16 cellular contexts compared by ENCODE assay signal in genomic region chr11:2108675-2109481, GRCh38. TPM values are rescaled to one million over a fixed set of nuclear protein-coding genes. Genes with fewer than 3 reads are reported as not detected.
A peak's percentile ranks its signal among the peaks of the same experiment; 100 is the strongest.
DNase-seq lines count a peak whose midpoint lies in the region; ATAC-seq, FAIRE-seq and TF ChIP-seq lines count a peak whose summit lies in the region.
"Had no signal": no experiment of that assay in that cellular context is flagged by ENCODE, and none has a peak within 500 bp of the region (broad histone marks: within the 10 kb centered on the region; RNA-seq: fewer than 3 reads in every experiment).

No MANE protein-coding gene starts in this region.

- no peak for FAIRE-seq in HepG2 (lab: Jason Lieb, UNC)
- FAIRE-seq: HTR-8/SVneo, K562 had no signal

- no peaks in the 10 kb centered on the region for H3K79me2 ChIP-seq in HepG2 (ENCODE audit: insufficient read depth, low read length)

- no peak overlapping the region for H3K9ac ChIP-seq in HepG2 (ENCODE audit: insufficient read depth, low read depth, low read length)

- H3K36me3 ChIP-seq in RWPE2 (ENCODE audit: low read depth) (no peaks in the 10 kb centered on the region), heart left ventricle (no peaks in the 10 kb centered on the region), HepG2 (replicated peaks in 1 of 2; ENCODE audit: control insufficient read depth in 1 of 2, insufficient read depth in 2 of 2, low read length in 2 of 2) (no peaks in the 10 kb centered on the region)
- H3K36me3 ChIP-seq: BE2C had no signal

- no TSS peak for BruUV-seq in HepG2 (replicated peaks; lab: Mats Ljungman, UMichigan)

- H3K4me3 ChIP-seq in RWPE2 (ENCODE audit: severe bottlenecking) (no peak overlapping the region), heart left ventricle (no peak overlapping the region), HepG2 (replicated peaks in 1 of 3; ENCODE audit: insufficient read depth in 1 of 3, low read depth in 2 of 3, low read length in 3 of 3) (no peak overlapping the region)
- H3K4me3 ChIP-seq: K562 had no signal

- no peak for TF ChIP-seq RAD21 in HepG2 (CRISPR knock-in tag; IDR thresholded peaks at IDR 0.05)

- 45 to 72% (median 60%) methylated on average over 17 to 23 of the region's 23 CpGs for WGBS in heart left ventricle, 4 donors
- WGBS in HepG2 (ENCODE audit: low lambda C conversion rate): 56% methylated on average over 7 of the region's 23 CpGs

- ATAC-seq in RWPE2 (ENCODE audit: low read depth) (no peak), heart left ventricle (peak in 1 of 4 donors; percentile 27), HepG2 (no peak; the same call in 2 of the 3 replicates), sciatic nerve (peak; percentile 48), HG02571 (IDR thresholded peaks at IDR 0.05; ENCODE audit: unreplicated experiment) (no peak), HG03571 (IDR thresholded peaks at IDR 0.05; ENCODE audit: unreplicated experiment) (no peak), HG03460 (IDR thresholded peaks at IDR 0.05; ENCODE audit: unreplicated experiment) (no peak)
- ATAC-seq: PC-3, SK-N-SH treated with all-trans-retinoic acid at 6 μM for 48 hours had no signal

- TF ChIP-seq EP300 in HepG2 (IDR thresholded peaks at IDR 0.05; ENCODE audit: low read depth in 2 of 2, low read length in 2 of 2): no peak
- TF ChIP-seq EP300 in HepG2 (CRISPR knock-in tag; IDR thresholded peaks at IDR 0.05; ENCODE audit: borderline replicate concordance): no peak

- CTCF ChIA-PET in HepG2 (lab: Yijun Ruan, JAX; ENCODE audit: low intra/inter-chr PET ratio, low total read pairs): no interaction called here

- H4K20me1 ChIP-seq in HepG2 (ENCODE audit: insufficient read depth, low read length): no peaks in the 10 kb centered on the region

- no peak overlapping the region for H2AFZ ChIP-seq in HepG2 (ENCODE audit: low read length)

- DNase-seq in RWPE2 (ENCODE audit: low spot score): peak; percentile 29
- peak in 3 of 5 donors; percentile 13 to 59 (median 17) for DNase-seq in heart left ventricle
- no peak for DNase-seq in HepG2 (ENCODE audit: low spot score)
- DNase-seq in sciatic nerve (ENCODE audit: low spot score): no peak
- no peak for DNase-seq in mesenteric fat pad (ENCODE audit: low spot score)
- DNase-seq: BE2C, NCI-H1694, NCI-H446, PC-3 had no signal

- intact Hi-C loops in heart left ventricle (cut with DNase I): loop anchor here in 1 of 10 donors (1.0 kb wide), 1 partner anchor 14 kb away; no protein-coding TSS in a partner anchor
- intact Hi-C loops in HepG2 (cut with micrococcal nuclease; ENCODE audit: unreplicated experiment): no loop called here
- intact Hi-C loops in sciatic nerve (cut with DNase I): no loop called here

- no peak overlapping the region for H3K4me2 ChIP-seq in HepG2 (ENCODE audit: low read depth, low read length)

- H3K27ac ChIP-seq in RWPE2 (ENCODE audit: poor library complexity, severe bottlenecking) (no peak overlapping the region), heart left ventricle (peak overlapping the region in 8 of 12 donors; percentile 23 to 67 (median 56)), HepG2 (ENCODE audit: extremely low read length, insufficient read depth, low read length) (no peak overlapping the region)

- H3K9me3 ChIP-seq in RWPE2 (ENCODE audit: severe bottlenecking): no peaks in the 10 kb centered on the region
- no peaks in the 10 kb centered on the region for H3K9me3 ChIP-seq in heart left ventricle
- no peaks in the 10 kb centered on the region for H3K9me3 ChIP-seq in HepG2 (ENCODE audit: low read length)
- H3K9me3 ChIP-seq: BE2C had no signal

- no peak for TF ChIP-seq CTCF in RWPE2 (IDR thresholded peaks at IDR 0.05; ENCODE audit: poor library complexity, severe bottlenecking)
- TF ChIP-seq CTCF in heart left ventricle (IDR thresholded peaks at IDR 0.05): no peak
- no peak for TF ChIP-seq CTCF in HepG2 (CRISPR knock-in tag; IDR thresholded peaks at IDR 0.05)

- TF ChIP-seq POLR2A in heart left ventricle (IDR thresholded peaks at IDR 0.05): no peak
- no peak for TF ChIP-seq POLR2A in HepG2 (IDR thresholded peaks at IDR 0.05; ENCODE audit: insufficient read depth in 1 of 2, low read depth in 2 of 2, low read length in 2 of 2)

- POLR2A ChIA-PET in HepG2 (lab: Yijun Ruan, JAX): interaction anchor here (0.9 to 1.6 kb wide), 4 partner anchors 12 to 140 kb away, joined by 3 to 7 read pairs (median 4); no protein-coding TSS in a partner anchor

- no peaks in the 10 kb centered on the region for H3K4me1 ChIP-seq in RWPE2 (ENCODE audit: insufficient read depth, poor library complexity, severe bottlenecking)
- peaks cover 0 to 14% (median 9%) of the 10 kb centered on the region in 12 donors for H3K4me1 ChIP-seq in heart left ventricle
- peaks cover 41% of the 10 kb centered on the region for H3K4me1 ChIP-seq in HepG2 (ENCODE audit: insufficient read depth, low read length)
- H3K4me1 ChIP-seq: BE2C had no signal

- in situ Hi-C loops in HepG2 (cut with HindIII; ENCODE audit: extremely low pct_ligation_motif_present, low pct_unique_long_range_greater_than_20kb): no loop called here

- H3K27me3 ChIP-seq in RWPE2 (ENCODE audit: insufficient read depth, poor library complexity, severe bottlenecking) (no peaks in the 10 kb centered on the region), heart left ventricle (no peaks in the 10 kb centered on the region), HepG2 (ENCODE audit: control insufficient read depth in 1 of 2, insufficient read depth in 2 of 2, low read length in 2 of 2) (no peaks in the 10 kb centered on the region)
- H3K27me3 ChIP-seq: BE2C had no signal

TF ChIP-seq in HepG2, 621 proteins besides CTCF, POLR2A, EP300 and RAD21:
- TF ChIP-seq IKZF4 (CRISPR knock-in tag; IDR thresholded peaks at IDR 0.05; ENCODE audit: borderline replicate concordance, low read depth, not compliant biosample characterization): peak; percentile 0
- no peak for TF ChIP-seq ZNF768 (CRISPR knock-in tag; IDR thresholded peaks at IDR 0.05)
TF ChIP-seq in HepG2: peak in this region for 1.

RNA-seq across cellular contexts. Expression of gene IGF2, which starts 30.3 kb away (rescaled TPM):
- 100 to 1,000 TPM in 5 of 9 donors, 10 to 100 TPM in 4; 61.9 to 175 (median 102) TPM for total RNA-seq in heart left ventricle
- 10 to 100 TPM; 48.9 to 56.3 TPM for polyA plus RNA-seq in heart left ventricle
- total RNA-seq in HepG2 (2016; rRNA removed; fragmentation: Illumina TruSeq; extraction: Trizol): 79.1 and 138 TPM in 2 replicates
- total RNA-seq in HepG2 (2016; cell fraction: cytosol; rRNA removed; fragmentation: Illumina TruSeq; extraction: Trizol; ENCODE audit: low read depth): 150 and 154 TPM in 2 replicates
- total RNA-seq in HepG2 (2016; cell fraction: insoluble cytoplasmic fraction; rRNA removed; fragmentation: Illumina TruSeq; extraction: Trizol): 71.0 and 125 TPM in 2 replicates
- total RNA-seq in HepG2 (2016; cell fraction: membrane; rRNA removed; fragmentation: Illumina TruSeq; extraction: Trizol): 362 and 363 TPM in 2 replicates
- total RNA-seq in HepG2 (2016; cell fraction: nucleus; rRNA removed; fragmentation: Illumina TruSeq; extraction: Trizol): 89.6 and 109 TPM in 2 replicates
- 254 and 379 TPM in 2 replicates for polyA plus RNA-seq in HepG2 (2011; rRNA removed)
- 454 and 616 TPM in 2 replicates for polyA plus RNA-seq in HepG2 (2011; cell fraction: cytosol; rRNA removed)
- 839 and 1,149 TPM in 2 replicates for polyA plus RNA-seq in HepG2 (2011; cell fraction: nucleus; rRNA removed)
- 4,210 and 4,559 TPM in 2 replicates for polyA plus RNA-seq in HepG2 (2012)
- 341 and 387 TPM in 2 replicates for polyA plus RNA-seq in HepG2 (2016; cell fraction: cytosol; fragmentation: Illumina TruSeq; extraction: Trizol; ENCODE audit: low read depth)
- 1,191 and 1,950 TPM in 2 replicates for polyA plus RNA-seq in HepG2 (2016; cell fraction: insoluble cytoplasmic fraction; fragmentation: Illumina TruSeq; extraction: Trizol; ENCODE audit: low read depth)
- polyA plus RNA-seq in HepG2 (2016; cell fraction: membrane; fragmentation: Illumina TruSeq; extraction: Trizol; ENCODE audit: low read depth): 1,798 and 2,413 TPM in 2 replicates
- polyA plus RNA-seq in HepG2 (2016; cell fraction: nucleus; fragmentation: Illumina TruSeq; extraction: Trizol; ENCODE audit: insufficient read depth, low read depth): 949 and 1,082 TPM in 2 replicates
- 0.19 and 781 TPM in 2 replicates for polyA minus RNA-seq in HepG2 (2011; rRNA and poly(A)+ RNA removed; ENCODE audit: low replicate concordance)
- polyA minus RNA-seq in HepG2 (2011; cell fraction: cytosol; rRNA and poly(A)+ RNA removed): 811 and 1,353 TPM in 2 replicates
- 170 and 248 TPM in 2 replicates for polyA minus RNA-seq in HepG2 (2011; cell fraction: nucleus; rRNA and poly(A)+ RNA removed)
- total RNA-seq in sciatic nerve: 473 TPM
- 148 TPM for total RNA-seq in mesenteric fat pad
- polyA plus RNA-seq: K562 had no signal

RNA-seq across cellular contexts. Expression of gene INS, which starts 52.1 kb away (rescaled TPM):
- under 1 TPM in 1 of 9 donors, not detected in 8; 0.67 TPM for total RNA-seq in heart left ventricle
- polyA plus RNA-seq in heart left ventricle: 1 to 10 TPM in 1 of 2 donors, not detected in 1; 1.8 TPM
- not detected in 2 replicates for total RNA-seq in HepG2 (2016; rRNA removed; fragmentation: Illumina TruSeq; extraction: Trizol)
- not detected in 2 replicates for total RNA-seq in HepG2 (2016; cell fraction: cytosol; rRNA removed; fragmentation: Illumina TruSeq; extraction: Trizol; ENCODE audit: low read depth)
- not detected in 2 replicates for total RNA-seq in HepG2 (2016; cell fraction: insoluble cytoplasmic fraction; rRNA removed; fragmentation: Illumina TruSeq; extraction: Trizol)
- total RNA-seq in HepG2 (2016; cell fraction: membrane; rRNA removed; fragmentation: Illumina TruSeq; extraction: Trizol): not detected in 2 replicates
- not detected in 2 replicates for total RNA-seq in HepG2 (2016; cell fraction: nucleus; rRNA removed; fragmentation: Illumina TruSeq; extraction: Trizol)
- polyA plus RNA-seq in HepG2 (2011; rRNA removed): not detected in 2 replicates
- not detected in 2 replicates for polyA plus RNA-seq in HepG2 (2011; cell fraction: cytosol; rRNA removed)
- not detected in 2 replicates for polyA plus RNA-seq in HepG2 (2011; cell fraction: nucleus; rRNA removed)
- polyA plus RNA-seq in HepG2 (2012): not detected in 2 replicates
- not detected in 2 replicates for polyA plus RNA-seq in HepG2 (2016; cell fraction: cytosol; fragmentation: Illumina TruSeq; extraction: Trizol; ENCODE audit: low read depth)
- not detected in 2 replicates for polyA plus RNA-seq in HepG2 (2016; cell fraction: insoluble cytoplasmic fraction; fragmentation: Illumina TruSeq; extraction: Trizol; ENCODE audit: low read depth)
- polyA plus RNA-seq in HepG2 (2016; cell fraction: membrane; fragmentation: Illumina TruSeq; extraction: Trizol; ENCODE audit: low read depth): not detected in 2 replicates
- polyA plus RNA-seq in HepG2 (2016; cell fraction: nucleus; fragmentation: Illumina TruSeq; extraction: Trizol; ENCODE audit: insufficient read depth, low read depth): not detected in 2 replicates
- polyA minus RNA-seq in HepG2 (2011; rRNA and poly(A)+ RNA removed; ENCODE audit: low replicate concordance): not detected in 2 replicates
- not detected in 2 replicates for polyA minus RNA-seq in HepG2 (2011; cell fraction: cytosol; rRNA and poly(A)+ RNA removed)
- not detected in 2 replicates for polyA minus RNA-seq in HepG2 (2011; cell fraction: nucleus; rRNA and poly(A)+ RNA removed)
- total RNA-seq in sciatic nerve: 1.5 TPM
- total RNA-seq in mesenteric fat pad: 0.74 TPM
- total RNA-seq: H7, K562, PC-3 had no signal
- polyA plus RNA-seq: K562 had no signal

Comparison
In these comparisons a context has a peak if more than half of its experiments do, and no peak if none do; other contexts are left out.
1. DNase-seq: peak in RWPE2 (single experiment) and heart left ventricle (3 of 5); none in HepG2 (single experiment), sciatic nerve (single experiment) and mesenteric fat pad (single experiment).
2. H3K27ac ChIP-seq: peak in heart left ventricle (8 of 12); none in RWPE2 (single experiment) and HepG2 (single experiment).